In the genomic region with DNA sequence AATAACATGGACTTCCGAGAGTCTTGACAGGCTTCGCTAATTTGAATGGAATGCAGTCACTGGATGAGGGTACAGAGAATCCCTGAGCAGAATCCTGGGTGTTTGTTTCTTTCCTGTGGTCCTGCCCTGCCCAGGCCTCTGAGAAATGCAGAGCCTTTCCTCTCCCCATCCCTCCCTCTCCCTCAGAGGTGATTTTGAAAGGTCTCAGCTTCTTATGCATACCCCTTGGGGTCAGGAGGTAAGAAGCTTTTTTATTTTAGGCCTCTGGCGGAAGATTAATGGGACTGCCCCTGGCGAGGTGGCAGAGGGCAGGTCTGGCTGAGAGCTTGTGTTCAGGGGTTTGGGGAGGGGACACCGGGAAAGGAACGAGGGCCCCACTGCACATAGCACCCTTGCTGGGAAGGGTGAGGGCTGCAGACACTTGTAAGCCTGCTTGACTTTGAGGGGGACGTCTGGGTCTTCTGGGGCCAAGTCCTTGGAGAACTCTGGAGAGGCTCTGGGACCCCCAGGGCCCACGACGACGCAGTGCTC, we compare ENCODE assay signal across 11 cellular contexts.
A peak's percentile ranks its signal among the peaks of the same experiment; 100 is the strongest.
DNase-seq lines count a peak whose midpoint lies in the region; ATAC-seq and TF ChIP-seq lines count a peak whose summit lies in the region.
"Had no signal": no experiment of that assay in that cellular context is flagged by ENCODE, and none has a peak within 500 bp of the region (broad histone marks: within the 10 kb centered on the region; RNA-seq: fewer than 3 reads in every experiment).

No MANE protein-coding gene starts in this region.

- ATAC-seq in Panc1: peak; percentile 42

- POLR2A ChIA-PET in Panc1 (lab: Charles Lee): interaction anchor here (0.5 kb wide), 1 partner anchor 184 kb away, joined by 5 read pairs; no protein-coding TSS in a partner anchor

- H3K27me3 Mint-ChIP-seq in endodermal cell (ENCODE audit: insufficient read depth): peaks cover 4% of the 10 kb centered on the region
- H3K27me3 Mint-ChIP-seq in type B pancreatic cell: no peaks in the 10 kb centered on the region

- H3K27ac Mint-ChIP-seq in endodermal cell (peak overlapping the region; percentile 38), type B pancreatic cell (peak overlapping the region; percentile 98)

- H3K27me3 ChIP-seq in Panc1 (ENCODE audit: control insufficient read depth, insufficient read depth, low read length) (no peaks in the 10 kb centered on the region), endodermal cell (ENCODE audit: control insufficient read depth, insufficient read depth, low read length, poor library complexity, severe bottlenecking) (no peaks in the 10 kb centered on the region), muscle layer of colon (ENCODE audit: control insufficient read depth in 1 of 2, insufficient read depth in 2 of 2, low read length in 2 of 2) (no peaks in the 10 kb centered on the region)

- 62 to 75% methylated on average over 6 to 10 of the region's 10 CpGs for WGBS in endodermal cell (ENCODE audit: insufficient coverage in 1 of 2, insufficient read length in 1 of 2), 2 experiments

- DNase-seq in Panc1 (ENCODE audit: low read depth, low spot score) (no peak), endodermal cell (peak; percentile 60), type B pancreatic cell (ENCODE audit: extremely low spot score, unreplicated experiment) (no peak), DMS 273 treated with DMSO at 0.1 percent for 48 hours (lab: John Stamatoyannopoulos, UW) (no peak), NCI-H2227 treated with DMSO at 0.1 percent for 48 hours (lab: John Stamatoyannopoulos, UW) (no peak), KG1 (lab: John Stamatoyannopoulos, UW) (no peak)
- no peak for DNase-seq in activated T-cell treated with anti-CD3 and anti-CD28 coated beads, Interleukin-2, amount 50 U/mL, for 1 hour
- DNase-seq: activated CD4-positive, alpha-beta T cell treated with anti-CD3 and anti-CD28 coated beads, Interleukin-2, amount 10 ng/mL, durations not matched to agents 24 days and 14 days; DMS79; OCI-M1 had no signal

- H3K9ac ChIP-seq in endodermal cell (ENCODE audit: extremely low read depth, low read length, poor library complexity, severe bottlenecking) (no peak overlapping the region), muscle layer of colon (ENCODE audit: low read length) (peak overlapping the region; percentile 23)

- CTCF ChIA-PET in Panc1 (lab: Charles Lee): interaction anchor here (0.5 kb wide), 1 partner anchor 109 kb away, joined by 4 read pairs; no protein-coding TSS in a partner anchor

- no peak overlapping the region for H3K4me3 Mint-ChIP-seq in endodermal cell
- H3K4me3 Mint-ChIP-seq in type B pancreatic cell: peak overlapping the region; percentile 70
- H3K4me3 Mint-ChIP-seq: activated CD4-positive, alpha-beta T cell treated with anti-CD3 and anti-CD28 coated beads, Interleukin-2, amount 10 ng/mL, durations not matched to agents 24 days and 14 days had no signal

- H3K4me1 ChIP-seq in Panc1 (ENCODE audit: control insufficient read depth, insufficient read depth, low read length) (peaks cover 66% of the 10 kb centered on the region), endodermal cell (ENCODE audit: control insufficient read depth, insufficient read depth, low read length) (no peaks in the 10 kb centered on the region), muscle layer of colon (ENCODE audit: insufficient read depth, low read length) (peaks cover 51% of the 10 kb centered on the region)

- intact Hi-C loops in Panc1 (cut with micrococcal nuclease; ENCODE audit: unreplicated experiment): loop anchor here (5.0 kb wide), 1 partner anchor 111 kb away; no protein-coding TSS in a partner anchor

- in situ Hi-C loops in Panc1 (cut with HindIII; ENCODE audit: low pct_unique_long_range_greater_than_20kb, low sequenced_read_pairs): no loop called here

- H3K9me3 Mint-ChIP-seq in endodermal cell (no peaks in the 10 kb centered on the region), type B pancreatic cell (peaks cover 8% of the 10 kb centered on the region)
- H3K9me3 Mint-ChIP-seq: activated CD4-positive, alpha-beta T cell treated with anti-CD3 and anti-CD28 coated beads, Interleukin-2, amount 10 ng/mL, durations not matched to agents 24 days and 14 days had no signal

- H3K9me3 ChIP-seq in Panc1 (ENCODE audit: control insufficient read depth, insufficient read depth, low read depth, low read length) (no peaks in the 10 kb centered on the region), endodermal cell (ENCODE audit: control insufficient read depth, low read length) (no peaks in the 10 kb centered on the region), muscle layer of colon (ENCODE audit: low read length) (no peaks in the 10 kb centered on the region)

- H3K4me1 Mint-ChIP-seq in endodermal cell (peaks cover 20% of the 10 kb centered on the region), type B pancreatic cell (ENCODE audit: unreplicated experiment) (peaks cover 53% of the 10 kb centered on the region)

- H3K36me3 Mint-ChIP-seq in endodermal cell (ENCODE audit: low read depth) (no peaks in the 10 kb centered on the region), type B pancreatic cell (no peaks in the 10 kb centered on the region)

- TF ChIP-seq CTCF in Panc1 (IDR thresholded peaks at IDR 0.05) (no peak), endodermal cell (conservative IDR thresholded peaks at IDR 0.05) (no peak), type B pancreatic cell (conservative IDR thresholded peaks at IDR 0.05) (no peak)

- H3K27ac ChIP-seq in Panc1 (ENCODE audit: low read length) (peak overlapping the region; percentile 99), endodermal cell (ENCODE audit: low read depth, low read length) (peak overlapping the region; percentile 53), muscle layer of colon (ENCODE audit: low read depth, low read length) (peak overlapping the region; percentile 82)

- H3K36me3 ChIP-seq in Panc1 (ENCODE audit: control insufficient read depth, insufficient read depth, low read length) (no peaks in the 10 kb centered on the region), endodermal cell (ENCODE audit: control insufficient read depth, insufficient read depth, low read length) (no peaks in the 10 kb centered on the region), muscle layer of colon (ENCODE audit: insufficient read depth, low read length) (no peaks in the 10 kb centered on the region)

- TSS peak; percentile 95 for BruUV-seq in Panc1 (replicated peaks; lab: Mats Ljungman, UMichigan)

- H3K4me3 ChIP-seq in Panc1 (ENCODE audit: low read depth in 2 of 2, low read length in 2 of 2) (no peak overlapping the region), endodermal cell (ENCODE audit: low read length) (no peak overlapping the region), muscle layer of colon (ENCODE audit: low read depth in 1 of 2, low read length in 2 of 2) (no peak overlapping the region)
